ENCODE assay signal across 1 cellular context in the genomic region with DNA sequence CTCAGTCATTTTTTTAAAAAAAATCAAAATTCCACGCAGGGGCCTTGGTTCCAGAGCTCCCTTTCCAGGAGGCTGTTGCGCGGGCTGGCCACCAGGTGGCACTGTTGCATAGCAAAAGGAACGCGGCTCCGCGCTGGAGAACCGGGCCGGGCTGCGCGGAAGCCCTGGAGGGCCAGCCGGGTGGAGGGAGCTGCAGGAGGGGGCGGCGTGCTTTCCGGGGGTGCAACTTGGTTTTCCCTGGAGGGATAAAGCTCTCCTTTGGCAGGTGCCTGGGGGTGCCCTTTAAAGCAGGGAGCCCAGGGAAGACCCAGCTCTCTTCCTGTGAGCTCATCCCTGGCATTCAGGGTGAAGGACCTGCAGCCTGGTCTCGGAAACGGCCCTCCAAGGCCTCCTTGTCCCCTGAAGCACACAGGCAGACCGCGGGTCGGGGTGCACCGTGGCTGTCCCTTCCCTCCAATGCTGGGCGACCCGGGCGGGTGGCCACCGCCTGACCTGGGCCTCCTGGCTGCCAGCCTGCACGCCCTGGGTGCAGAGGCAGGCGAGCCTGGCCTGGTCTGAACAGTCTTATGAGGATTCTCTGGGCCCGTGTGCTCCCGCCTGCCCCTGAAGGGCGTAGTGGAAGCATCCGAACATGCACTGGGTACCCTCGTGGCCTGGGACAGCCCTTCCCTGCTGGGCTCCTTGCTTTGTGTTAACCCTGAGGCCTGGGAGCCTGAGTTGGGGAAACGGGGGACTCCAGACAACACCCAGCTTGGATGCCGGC.
TF ChIP-seq lines count a peak whose summit lies in the region.

No MANE protein-coding gene starts in this region.

TF ChIP-seq in HepG2, 621 proteins besides CTCF, POLR2A, EP300 and RAD21 (continued from another document):
- TF ChIP-seq ZNF280B (CRISPR knock-in tag; IDR thresholded peaks at IDR 0.05; ENCODE audit: borderline replicate concordance) = peak; percentile 43; the same call in 1 of the 2 replicates
- 0 out of 2 replicates have a peak, but pooled peaks have one; percentile 36 for TF ChIP-seq ELF3 (CRISPR knock-in tag; IDR thresholded peaks at IDR 0.05)
- no peak for TF ChIP-seq MAZ (IDR thresholded peaks at IDR 0.05; ENCODE audit: borderline replicate concordance, low read depth, low read length)
- TF ChIP-seq MAZ (CRISPR knock-in tag; IDR thresholded peaks at IDR 0.05; ENCODE audit: low read depth) = peak; percentile 21; the same call in 1 of the 2 replicates
- no peak for TF ChIP-seq ZNF281 (CRISPR knock-in tag; IDR thresholded peaks at IDR 0.05; ENCODE audit: borderline replicate concordance)
- peak; percentile 65; the same call in 1 of the 2 replicates for TF ChIP-seq EEA1 (CRISPR knock-in tag; IDR thresholded peaks at IDR 0.05; ENCODE audit: borderline replicate concordance)
- TF ChIP-seq ZBTB4 (CRISPR knock-in tag; IDR thresholded peaks at IDR 0.05; ENCODE audit: borderline replicate concordance) = 0 out of 2 replicates have a peak, but pooled peaks have one; percentile 50
- 0 out of 2 replicates have a peak, but pooled peaks have one; percentile 33 for TF ChIP-seq ZNF749 (CRISPR knock-in tag; IDR thresholded peaks at IDR 0.05; ENCODE audit: borderline replicate concordance)
- peak; percentile 13 for TF ChIP-seq RBM39 (IDR thresholded peaks at IDR 0.05; ENCODE audit: low read depth, low read length, poor library complexity, severe bottlenecking)
- TF ChIP-seq ZBTB44 (CRISPR knock-in tag; IDR thresholded peaks at IDR 0.05) = no peak
- TF ChIP-seq TEAD2 (CRISPR knock-in tag; IDR thresholded peaks at IDR 0.05) = no peak
- TF ChIP-seq ARNTL (CRISPR knock-in tag; IDR thresholded peaks at IDR 0.05) = no peak
- TF ChIP-seq ZFP36L1 (CRISPR knock-in tag; IDR thresholded peaks at IDR 0.05) = 0 out of 2 replicates have a peak, but pooled peaks have one; percentile 18
- no peak for TF ChIP-seq SNAPC2 (CRISPR knock-in tag; IDR thresholded peaks at IDR 0.05)
